ENCODE assay signal across 1 cellular context in the genomic region with DNA sequence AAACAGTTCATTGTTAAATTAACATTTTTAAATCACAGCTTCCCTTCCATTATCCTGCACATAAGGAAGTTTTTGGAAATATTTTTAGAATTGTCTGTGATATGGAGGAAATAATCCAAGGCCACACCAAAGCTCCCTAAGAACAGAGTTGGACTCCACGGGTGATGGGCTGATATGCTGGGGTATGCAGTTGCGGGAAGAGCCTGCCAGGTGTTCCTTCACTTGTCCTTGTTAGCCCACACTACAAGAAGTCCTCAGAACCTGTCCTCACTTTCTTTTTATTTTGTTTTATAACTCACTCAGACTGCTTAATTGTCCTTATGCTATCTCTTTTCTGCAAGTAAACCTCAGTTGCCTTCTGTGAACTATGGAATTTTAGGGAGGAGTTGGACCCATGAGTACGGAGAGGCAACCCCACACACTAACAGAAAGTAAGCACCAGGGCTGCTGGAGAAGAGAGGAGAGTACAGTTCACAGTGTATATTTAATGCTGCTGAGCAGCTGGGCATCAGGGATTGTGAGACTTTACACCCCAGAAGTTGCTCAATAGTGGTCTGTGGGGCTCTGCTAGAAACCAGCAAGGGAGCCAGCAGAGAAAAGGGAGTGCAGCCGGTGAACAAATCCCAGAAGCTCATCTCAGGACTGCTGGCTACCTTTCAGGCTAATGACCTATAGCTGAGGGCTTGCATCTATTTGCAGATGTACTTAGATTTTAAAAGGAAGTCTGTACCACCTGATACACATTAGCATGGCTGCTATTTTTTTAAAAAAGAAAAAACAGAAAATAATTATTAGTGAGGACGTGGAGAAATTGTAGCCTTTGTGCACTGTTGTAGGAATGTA.
TF ChIP-seq lines count a peak whose summit lies in the region.

No MANE protein-coding gene starts in this region.

TF ChIP-seq in HepG2, 621 proteins besides CTCF, POLR2A, EP300 and RAD21 (continued from another document and continues in another):
- TF ChIP-seq HOMEZ (CRISPR knock-in tag; IDR thresholded peaks at IDR 0.05; ENCODE audit: low read depth) (peak; percentile 78; the same call in 1 of the 2 replicates), ZNF781 (CRISPR knock-in tag; IDR thresholded peaks at IDR 0.05; ENCODE audit: borderline replicate concordance, not compliant biosample characterization) (no peak), FLYWCH1 (CRISPR knock-in tag; IDR thresholded peaks at IDR 0.05) (no peak), ZNF274 (CRISPR knock-in tag; IDR thresholded peaks at IDR 0.05) (no peak), NPAS2 (CRISPR knock-in tag; IDR thresholded peaks at IDR 0.05; ENCODE audit: borderline replicate concordance) (no peak), ZNF263 (CRISPR knock-in tag; IDR thresholded peaks at IDR 0.05) (peak; percentile 92), ZNF607 (CRISPR knock-in tag; IDR thresholded peaks at IDR 0.05; ENCODE audit: borderline replicate concordance) (no peak), HOXA5 (CRISPR knock-in tag; IDR thresholded peaks at IDR 0.05) (no peak), MTA3 (CRISPR knock-in tag; IDR thresholded peaks at IDR 0.05) (no peak), ZNF672 (CRISPR knock-in tag; IDR thresholded peaks at IDR 0.05) (no peak), ZNF280D (CRISPR knock-in tag; IDR thresholded peaks at IDR 0.05) (no peak; the same call in 1 of the 2 replicates), LCORL (IDR thresholded peaks at IDR 0.05) (no peak), LCORL (CRISPR knock-in tag; IDR thresholded peaks at IDR 0.05) (peak; percentile 93), CBX1 (IDR thresholded peaks at IDR 0.05; ENCODE audit: low read depth) (no peak), POLR2G (IDR thresholded peaks at IDR 0.05; ENCODE audit: low read depth, low read length) (no peak), TAF1 (CRISPR knock-in tag; IDR thresholded peaks at IDR 0.05) (no peak), KAT7 (CRISPR knock-in tag; IDR thresholded peaks at IDR 0.05; ENCODE audit: borderline replicate concordance) (peak; percentile 60; the same call in 1 of the 2 replicates), NR2F6 (IDR thresholded peaks at IDR 0.05) (0 out of 2 replicates have a peak, but pooled peaks have one; percentile 7), NR2F6 (CRISPR knock-in tag; IDR thresholded peaks at IDR 0.05) (peak; percentile 68), ZNF777 (CRISPR knock-in tag; IDR thresholded peaks at IDR 0.05) (no peak), ZNF513 (CRISPR knock-in tag; conservative IDR thresholded peaks at IDR 0.05) (no peak), DBP (CRISPR knock-in tag; IDR thresholded peaks at IDR 0.05; ENCODE audit: not compliant biosample characterization) (no peak), SMARCE1 (IDR thresholded peaks at IDR 0.05; ENCODE audit: borderline replicate concordance) (no peak), ARID2 (CRISPR knock-in tag; IDR thresholded peaks at IDR 0.05; ENCODE audit: borderline replicate concordance) (peak; percentile 83), MBD4 (IDR thresholded peaks at IDR 0.05; ENCODE audit: borderline replicate concordance, low read length) (no peak; the same call in 1 of the 2 replicates), HOXA9 (CRISPR knock-in tag; IDR thresholded peaks at IDR 0.05; ENCODE audit: borderline replicate concordance) (no peak), ATAD3A (CRISPR knock-in tag; IDR thresholded peaks at IDR 0.05) (no peak), YY1 (IDR thresholded peaks at IDR 0.05; ENCODE audit: insufficient read depth, insufficient replicate concordance, low read depth, low read length) (no peak), HHEX (CRISPR knock-in tag; IDR thresholded peaks at IDR 0.05) (no peak), ZFP82 (CRISPR knock-in tag; IDR thresholded peaks at IDR 0.05; ENCODE audit: borderline replicate concordance) (no peak), SIX1 (CRISPR knock-in tag; IDR thresholded peaks at IDR 0.05; ENCODE audit: borderline replicate concordance) (peak; percentile 73; the same call in 1 of the 2 replicates), ARHGAP35 (CRISPR knock-in tag; IDR thresholded peaks at IDR 0.05; ENCODE audit: borderline replicate concordance) (no peak), ZBTB1 (CRISPR knock-in tag; IDR thresholded peaks at IDR 0.05; ENCODE audit: borderline replicate concordance) (no peak), TFAP4 (IDR thresholded peaks at IDR 0.05; ENCODE audit: borderline replicate concordance, low read depth) (peak; percentile 97), REXO4 (CRISPR knock-in tag; IDR thresholded peaks at IDR 0.05; ENCODE audit: borderline replicate concordance) (no peak), ZNF816 (CRISPR knock-in tag; IDR thresholded peaks at IDR 0.05; ENCODE audit: borderline replicate concordance) (no peak), IKZF4 (CRISPR knock-in tag; IDR thresholded peaks at IDR 0.05; ENCODE audit: borderline replicate concordance, low read depth, not compliant biosample characterization) (no peak), ZNF44 (CRISPR knock-in tag; IDR thresholded peaks at IDR 0.05) (no peak), MATR3 (CRISPR knock-in tag; IDR thresholded peaks at IDR 0.05) (no peak), ZBTB42 (CRISPR knock-in tag; IDR thresholded peaks at IDR 0.05) (no peak)
- TF ChIP-seq, protein P1, sequence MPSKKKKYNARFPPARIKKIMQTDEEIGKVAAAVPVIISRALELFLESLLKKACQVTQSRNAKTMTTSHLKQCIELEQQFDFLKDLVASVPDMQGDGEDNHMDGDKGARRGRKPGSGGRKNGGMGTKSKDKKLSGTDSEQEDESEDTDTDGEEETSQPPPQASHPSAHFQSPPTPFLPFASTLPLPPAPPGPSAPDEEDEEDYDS (CRISPR knock-in tag; IDR thresholded peaks at IDR 0.05), result peak; percentile 54; the same call in 1 of the 2 replicates
- TF ChIP-seq, protein P2, sequence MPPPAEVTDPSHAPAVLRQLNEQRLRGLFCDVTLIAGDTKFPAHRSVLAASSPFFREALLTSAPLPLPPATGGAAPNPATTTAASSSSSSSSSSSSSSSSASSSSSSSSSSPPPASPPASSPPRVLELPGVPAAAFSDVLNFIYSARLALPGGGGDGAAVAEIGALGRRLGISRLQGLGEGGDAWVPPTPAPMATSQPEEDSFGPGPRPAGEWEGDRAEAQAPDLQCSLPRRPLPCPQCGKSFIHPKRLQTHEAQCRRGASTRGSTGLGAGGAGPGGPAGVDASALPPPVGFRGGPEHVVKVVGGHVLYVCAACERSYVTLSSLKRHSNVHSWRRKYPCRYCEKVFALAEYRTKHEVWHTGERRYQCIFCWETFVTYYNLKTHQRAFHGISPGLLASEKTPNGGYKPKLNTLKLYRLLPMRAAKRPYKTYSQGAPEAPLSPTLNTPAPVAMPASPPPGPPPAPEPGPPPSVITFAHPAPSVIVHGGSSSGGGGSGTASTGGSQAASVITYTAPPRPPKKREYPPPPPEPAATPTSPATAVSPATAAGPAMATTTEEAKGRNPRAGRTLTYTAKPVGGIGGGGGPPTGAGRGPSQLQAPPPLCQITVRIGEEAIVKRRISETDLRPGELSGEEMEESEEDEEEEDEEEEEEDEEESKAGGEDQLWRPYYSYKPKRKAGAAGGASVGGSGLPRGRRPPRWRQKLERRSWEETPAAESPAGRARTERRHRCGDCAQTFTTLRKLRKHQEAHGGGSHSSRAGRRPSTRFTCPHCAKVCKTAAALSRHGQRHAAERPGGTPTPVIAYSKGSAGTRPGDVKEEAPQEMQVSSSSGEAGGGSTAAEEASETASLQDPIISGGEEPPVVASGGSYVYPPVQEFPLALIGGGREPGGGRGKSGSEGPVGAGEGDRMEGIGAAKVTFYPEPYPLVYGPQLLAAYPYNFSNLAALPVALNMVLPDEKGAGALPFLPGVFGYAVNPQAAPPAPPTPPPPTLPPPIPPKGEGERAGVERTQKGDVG (CRISPR knock-in tag; IDR thresholded peaks at IDR 0.05; ENCODE audit: borderline replicate concordance), result 0 out of 2 replicates have a peak, but pooled peaks have one; percentile 36
- TF ChIP-seq, protein P3, sequence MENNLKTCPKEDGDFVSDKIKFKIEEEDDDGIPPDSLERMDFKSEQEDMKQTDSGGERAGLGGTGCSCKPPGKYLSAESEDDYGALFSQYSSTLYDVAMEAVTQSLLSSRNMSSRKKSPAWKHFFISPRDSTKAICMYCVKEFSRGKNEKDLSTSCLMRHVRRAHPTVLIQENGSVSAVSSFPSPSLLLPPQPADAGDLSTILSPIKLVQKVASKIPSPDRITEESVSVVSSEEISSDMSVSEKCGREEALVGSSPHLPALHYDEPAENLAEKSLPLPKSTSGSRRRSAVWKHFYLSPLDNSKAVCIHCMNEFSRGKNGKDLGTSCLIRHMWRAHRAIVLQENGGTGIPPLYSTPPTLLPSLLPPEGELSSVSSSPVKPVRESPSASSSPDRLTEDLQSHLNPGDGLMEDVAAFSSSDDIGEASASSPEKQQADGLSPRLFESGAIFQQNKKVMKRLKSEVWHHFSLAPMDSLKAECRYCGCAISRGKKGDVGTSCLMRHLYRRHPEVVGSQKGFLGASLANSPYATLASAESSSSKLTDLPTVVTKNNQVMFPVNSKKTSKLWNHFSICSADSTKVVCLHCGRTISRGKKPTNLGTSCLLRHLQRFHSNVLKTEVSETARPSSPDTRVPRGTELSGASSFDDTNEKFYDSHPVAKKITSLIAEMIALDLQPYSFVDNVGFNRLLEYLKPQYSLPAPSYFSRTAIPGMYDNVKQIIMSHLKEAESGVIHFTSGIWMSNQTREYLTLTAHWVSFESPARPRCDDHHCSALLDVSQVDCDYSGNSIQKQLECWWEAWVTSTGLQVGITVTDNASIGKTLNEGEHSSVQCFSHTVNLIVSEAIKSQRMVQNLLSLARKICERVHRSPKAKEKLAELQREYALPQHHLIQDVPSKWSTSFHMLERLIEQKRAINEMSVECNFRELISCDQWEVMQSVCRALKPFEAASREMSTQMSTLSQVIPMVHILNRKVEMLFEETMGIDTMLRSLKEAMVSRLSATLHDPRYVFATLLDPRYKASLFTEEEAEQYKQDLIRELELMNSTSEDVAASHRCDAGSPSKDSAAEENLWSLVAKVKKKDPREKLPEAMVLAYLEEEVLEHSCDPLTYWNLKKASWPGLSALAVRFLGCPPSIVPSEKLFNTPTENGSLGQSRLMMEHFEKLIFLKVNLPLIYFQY (CRISPR knock-in tag; IDR thresholded peaks at IDR 0.05; ENCODE audit: borderline replicate concordance), result no peak; the same call in 1 of the 2 replicates
- TF ChIP-seq, protein P4, sequence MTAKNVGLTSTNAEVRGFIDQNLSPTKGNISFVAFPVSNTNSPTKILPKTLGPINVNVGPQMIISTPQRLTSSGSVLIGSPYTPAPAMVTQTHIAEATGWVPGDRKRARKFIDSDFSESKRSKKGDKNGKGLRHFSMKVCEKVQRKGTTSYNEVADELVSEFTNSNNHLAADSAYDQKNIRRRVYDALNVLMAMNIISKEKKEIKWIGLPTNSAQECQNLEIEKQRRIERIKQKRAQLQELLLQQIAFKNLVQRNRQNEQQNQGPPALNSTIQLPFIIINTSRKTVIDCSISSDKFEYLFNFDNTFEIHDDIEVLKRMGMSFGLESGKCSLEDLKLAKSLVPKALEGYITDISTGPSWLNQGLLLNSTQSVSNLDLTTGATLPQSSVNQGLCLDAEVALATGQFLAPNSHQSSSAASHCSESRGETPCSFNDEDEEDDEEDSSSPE (CRISPR knock-in tag; IDR thresholded peaks at IDR 0.05), result peak; percentile 28; the same call in 1 of the 2 replicates
